ENCODE assay signal across 9 cellular contexts in genomic region chr17:8294361-8294760, GRCh38. TPM values are rescaled to one million over a fixed set of nuclear protein-coding genes. Genes with fewer than 3 reads are reported as not detected.
DNase-seq lines count a peak whose midpoint lies in the region; ATAC-seq and TF ChIP-seq lines count a peak whose summit lies in the region.
"Had no signal": no experiment of that assay in that cellular context is flagged by ENCODE, and none has a peak within 500 bp of the region (broad histone marks: within the 10 kb centered on the region; RNA-seq: fewer than 3 reads in every experiment).

No MANE protein-coding gene starts in this region.

- no peak overlapping the region for H2BK12ac ChIP-seq in trophoblast cell (ENCODE audit: low read length)

- H3K9ac ChIP-seq in DND-41 (ENCODE audit: low read depth, low read length) = peak overlapping the region; percentile 88
- no peak overlapping the region for H3K9ac ChIP-seq in OCI-LY3 (ENCODE audit: low read length)
- peak overlapping the region in 1 of 2 donors; percentile 63 for H3K9ac ChIP-seq in duodenal mucosa (ENCODE audit: low read depth in 1 of 2, low read length in 2 of 2)
- no peak overlapping the region for H3K9ac ChIP-seq in trophoblast cell (ENCODE audit: low read length)

- no CpG with 5 or more reads among the region's 9 CpGs for WGBS in trophoblast cell (ENCODE audit: extremely low coverage, insufficient coverage, insufficient read length)

- peak overlapping the region; percentile 95 for H3K27ac ChIP-seq in DND-41 (ENCODE audit: low read length)
- H3K27ac ChIP-seq in OCI-LY3 (ENCODE audit: low read length) = no peak overlapping the region
- H3K27ac ChIP-seq in duodenal mucosa (ENCODE audit: low read depth, low read length) = no peak overlapping the region
- no peak overlapping the region for H3K27ac ChIP-seq in trophoblast cell (ENCODE audit: low read depth, low read length)

- no peak overlapping the region for H3K18ac ChIP-seq in trophoblast cell (ENCODE audit: low read length)

- H3K4ac ChIP-seq in trophoblast cell (ENCODE audit: low read depth, low read length) = no peak overlapping the region

- H3K23ac ChIP-seq in trophoblast cell (ENCODE audit: low read length) = no peak overlapping the region

- peaks cover 8% of the 10 kb centered on the region for H3K79me1 ChIP-seq in trophoblast cell (ENCODE audit: low read length)

- ATAC-seq in DND-41 (ENCODE audit: insufficient read depth, low read depth) (no peak), HG03196 (IDR thresholded peaks at IDR 0.05; ENCODE audit: unreplicated experiment) (no peak), HG03460 (IDR thresholded peaks at IDR 0.05; ENCODE audit: unreplicated experiment) (no peak), GM19452 (IDR thresholded peaks at IDR 0.05; ENCODE audit: unreplicated experiment) (no peak)

- H3K9me3 ChIP-seq in DND-41 (ENCODE audit: insufficient read depth, low read length, severe bottlenecking) (no peaks in the 10 kb centered on the region), OCI-LY3 (ENCODE audit: insufficient read depth, low read length) (no peaks in the 10 kb centered on the region), duodenal mucosa (ENCODE audit: control insufficient read depth in 1 of 2, low read length in 2 of 2) (no peaks in the 10 kb centered on the region), trophoblast cell (ENCODE audit: insufficient read depth, low read depth, low read length) (no peaks in the 10 kb centered on the region)

- no peak overlapping the region for H3K14ac ChIP-seq in trophoblast cell (ENCODE audit: low read length)

- peaks cover 22% of the 10 kb centered on the region for H3K79me2 ChIP-seq in DND-41 (ENCODE audit: insufficient read depth, low read length)
- peaks cover 4% of the 10 kb centered on the region; the same call in 1 of the 2 replicates for H3K79me2 ChIP-seq in OCI-LY3 (ENCODE audit: low read length)
- peaks cover 4% of the 10 kb centered on the region for H3K79me2 ChIP-seq in trophoblast cell (ENCODE audit: control insufficient read depth, insufficient read depth, low read length, poor library complexity)

- no peak overlapping the region for H2BK5ac ChIP-seq in trophoblast cell (ENCODE audit: low read depth, low read length, poor library complexity)

- H3K27me3 ChIP-seq in DND-41 (ENCODE audit: insufficient read depth, low read length, poor library complexity) = no peaks in the 10 kb centered on the region
- no peaks in the 10 kb centered on the region for H3K27me3 ChIP-seq in OCI-LY3 (ENCODE audit: low read depth, low read length)
- no peaks in the 10 kb centered on the region for H3K27me3 ChIP-seq in duodenal mucosa (ENCODE audit: control insufficient read depth in 1 of 2, insufficient read depth in 2 of 2, low read length in 2 of 2)
- H3K27me3 ChIP-seq in trophoblast cell (ENCODE audit: insufficient read depth, low read length) = no peaks in the 10 kb centered on the region

- H2AFZ ChIP-seq in DND-41 (ENCODE audit: low read depth, low read length) (peak overlapping the region; percentile 87), OCI-LY3 (ENCODE audit: low read depth, low read length) (no peak overlapping the region), trophoblast cell (ENCODE audit: insufficient read depth, low read length, poor library complexity) (no peak overlapping the region)

- H4K20me1 ChIP-seq in DND-41 (ENCODE audit: insufficient read depth, low read length) = no peaks in the 10 kb centered on the region
- no peaks in the 10 kb centered on the region for H4K20me1 ChIP-seq in OCI-LY3 (ENCODE audit: insufficient read depth, low read length)

- DNase-seq in DND-41 (no peak), trophoblast cell (no peak)
- DNase-seq: activated CD4-positive, alpha-beta T cell treated with anti-CD3 and anti-CD28 coated beads for 48 hours; NCI-H69 had no signal

- H2BK120ac ChIP-seq in trophoblast cell (ENCODE audit: insufficient read depth, low read length, poor library complexity) = peak overlapping the region; percentile 4

- TF ChIP-seq CTCF in DND-41 (IDR thresholded peaks at IDR 0.05; ENCODE audit: borderline replicate concordance, extremely low read depth, low read length, poor library complexity, severe bottlenecking) (no peak), OCI-LY3 (IDR thresholded peaks at IDR 0.05; ENCODE audit: low read depth, low read length) (no peak)

- peaks cover 44% of the 10 kb centered on the region for H3K4me1 ChIP-seq in DND-41 (ENCODE audit: insufficient read depth, low read length)
- H3K4me1 ChIP-seq in OCI-LY3 (ENCODE audit: low read length) = peaks cover 9% of the 10 kb centered on the region
- H3K4me1 ChIP-seq in duodenal mucosa (ENCODE audit: control insufficient read depth in 1 of 2, insufficient read depth in 2 of 2, low read length in 2 of 2) = peaks cover 17 to 18% of the 10 kb centered on the region in 2 donors
- peaks cover 8 to 12% of the 10 kb centered on the region in 2 experiments for H3K4me1 ChIP-seq in trophoblast cell (ENCODE audit: control insufficient read depth in 1 of 2, insufficient read depth in 2 of 2, low read length in 2 of 2)

- H3K4me3 ChIP-seq in DND-41 (ENCODE audit: low read depth in 1 of 2, low read length in 2 of 2) (peak overlapping the region; percentile 60 to 75; a peak in 3 of 4 replicates), OCI-LY3 (ENCODE audit: low read length) (peak overlapping the region; percentile 76; the same call in 1 of the 2 replicates), duodenal mucosa (ENCODE audit: low read depth in 1 of 2, low read length in 2 of 2) (peak overlapping the region; percentile 67 to 81), trophoblast cell (ENCODE audit: low read depth, low read length) (no peak overlapping the region)

- H4K91ac ChIP-seq in trophoblast cell (ENCODE audit: low read depth, low read length) = no peak overlapping the region

- H4K8ac ChIP-seq in trophoblast cell (ENCODE audit: low read depth, low read length) = no peak overlapping the region

- H3K36me3 ChIP-seq in DND-41 (ENCODE audit: insufficient read depth, low read length) = peaks cover 10% of the 10 kb centered on the region
- no peaks in the 10 kb centered on the region for H3K36me3 ChIP-seq in OCI-LY3 (replicated peaks; ENCODE audit: low read depth, low read length)
- no peaks in the 10 kb centered on the region for H3K36me3 ChIP-seq in duodenal mucosa (ENCODE audit: control insufficient read depth in 1 of 2, insufficient read depth in 2 of 2, low read length in 2 of 2)
- no peaks in the 10 kb centered on the region for H3K36me3 ChIP-seq in trophoblast cell (ENCODE audit: control insufficient read depth in 1 of 2, insufficient read depth in 2 of 2, low read length in 2 of 2)

- H2AK5ac ChIP-seq in trophoblast cell (ENCODE audit: low read length) = no peak overlapping the region

- H3K4me2 ChIP-seq in DND-41 (ENCODE audit: insufficient read depth, low read length) (peak overlapping the region; percentile 96), OCI-LY3 (ENCODE audit: low read length) (peak overlapping the region; percentile 75), trophoblast cell (ENCODE audit: low read length) (no peak overlapping the region)

- H4K12ac ChIP-seq in trophoblast cell (ENCODE audit: low read depth, low read length) = no peak overlapping the region

RNA-seq across cellular contexts. Expression of gene SLC25A35, which starts 0.8 kb away (rescaled TPM):
- polyA plus RNA-seq in trophoblast cell (2013) = 2.6 and 2.8 TPM in 2 replicates

RNA-seq across cellular contexts. Expression of gene RANGRF, which starts 5.9 kb away (rescaled TPM):
- polyA plus RNA-seq in trophoblast cell (2013) = 32.6 and 35.6 TPM in 2 replicates

RNA-seq across cellular contexts. Expression of gene ARHGEF15, which starts 15.7 kb away (rescaled TPM):
- polyA plus RNA-seq in trophoblast cell (2013) = 0.01 TPM in 2 replicates

RNA-seq across cellular contexts. Expression of gene PFAS, which starts 45.3 kb away (rescaled TPM):
- polyA plus RNA-seq in trophoblast cell (2013) = 13.3 and 14.4 TPM in 2 replicates

RNA-seq across cellular contexts. Expression of gene ODF4, which starts 45.3 kb away (rescaled TPM):
- not detected in 2 replicates for polyA plus RNA-seq in trophoblast cell (2013)
